Comparison of ENCODE assay signal across 8 cellular contexts in the genomic region with DNA sequence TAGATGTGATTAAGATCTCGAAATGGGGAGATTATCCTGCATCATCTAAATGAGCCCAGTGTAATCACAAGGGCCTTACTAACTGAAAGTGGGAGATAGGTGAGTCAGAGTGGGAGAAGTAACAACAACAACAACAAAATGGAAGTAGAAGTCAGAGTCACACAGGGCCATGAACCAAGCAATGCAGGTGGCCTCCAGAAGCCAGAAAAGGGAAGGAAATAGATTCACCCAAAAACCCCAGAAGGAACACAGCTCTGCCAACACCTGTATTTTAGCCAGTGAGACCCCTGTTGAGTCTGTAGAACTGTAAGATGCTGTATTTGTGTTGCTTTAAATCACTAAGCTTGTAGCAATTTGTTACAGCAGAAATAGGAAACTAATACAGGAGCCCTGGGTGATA. TPM values are rescaled to one million over a fixed set of nuclear protein-coding genes. Genes with fewer than 3 reads are reported as not detected.
DNase-seq lines count a peak whose midpoint lies in the region; ATAC-seq, FAIRE-seq and TF ChIP-seq lines count a peak whose summit lies in the region.

No MANE protein-coding gene starts in this region.

- FAIRE-seq in D721Med (lab: Jason Lieb, UNC) = no peak

- H3K9me3 Mint-ChIP-seq in activated T-helper 2 cell treated with anti-CD3 and anti-CD28 coated beads, Interferon-gamma antibody, Interleukin-2, Interleukin-4, amounts not matched to agents 10 μg/mL and 5 μg/mL and 100 μg/mL, durations not matched to agents 14 hours and 24 hours and 36 hours = no peaks in the 10 kb centered on the region
- no peaks in the 10 kb centered on the region for H3K9me3 Mint-ChIP-seq in osteocyte (ENCODE audit: unreplicated experiment)

- peak overlapping the region; percentile 98 for H3K27ac Mint-ChIP-seq in activated T-helper 2 cell treated with anti-CD3 and anti-CD28 coated beads, Interferon-gamma antibody, Interleukin-2, Interleukin-4, amounts not matched to agents 10 μg/mL and 5 μg/mL and 100 μg/mL, durations not matched to agents 14 hours and 24 hours and 36 hours
- H3K27ac Mint-ChIP-seq in osteocyte (ENCODE audit: unreplicated experiment) = peak overlapping the region; percentile 100

- no peak for DNase-seq in activated T-helper 2 cell treated with anti-CD3 and anti-CD28 coated beads, Interferon-gamma antibody, Interleukin-2, Interleukin-4, amounts not matched to agents 10 μg/mL and 5 μg/mL and 100 μg/mL, durations not matched to agents 14 hours and 24 hours and 36 hours (ENCODE audit: low spot score)
- DNase-seq in osteocyte (ENCODE audit: extremely low spot score, unreplicated experiment) (no peak), EL (no peak), D721Med (ENCODE audit: insufficient read length, low spot score) (no peak), NCI-H146 (lab: John Stamatoyannopoulos, UW) (no peak), C1 segment of cervical spinal cord (lab: John Stamatoyannopoulos, UW) (no peak)

- H3K4me1 Mint-ChIP-seq in activated T-helper 2 cell treated with anti-CD3 and anti-CD28 coated beads, Interferon-gamma antibody, Interleukin-2, Interleukin-4, amounts not matched to agents 10 μg/mL and 5 μg/mL and 100 μg/mL, durations not matched to agents 14 hours and 24 hours and 36 hours (ENCODE audit: low read depth) = peaks cover 50% of the 10 kb centered on the region
- H3K4me1 Mint-ChIP-seq in osteocyte (ENCODE audit: unreplicated experiment) = peaks cover 79% of the 10 kb centered on the region

- peak; percentile 36 for ATAC-seq in GM18870 (IDR thresholded peaks at IDR 0.05; ENCODE audit: unreplicated experiment)
- ATAC-seq in HG02884 (IDR thresholded peaks at IDR 0.05; ENCODE audit: unreplicated experiment) = peak; percentile 30

- TF ChIP-seq CTCF in osteocyte (IDR thresholded peaks at IDR 0.05) (no peak), D721Med (IDR thresholded peaks at IDR 0.05; ENCODE audit: insufficient read depth, missing control alignments) (no peak)

- H3K36me3 Mint-ChIP-seq in activated T-helper 2 cell treated with anti-CD3 and anti-CD28 coated beads, Interferon-gamma antibody, Interleukin-2, Interleukin-4, amounts not matched to agents 10 μg/mL and 5 μg/mL and 100 μg/mL, durations not matched to agents 14 hours and 24 hours and 36 hours (ENCODE audit: low read depth) = peaks cover 77% of the 10 kb centered on the region
- peaks cover 27% of the 10 kb centered on the region for H3K36me3 Mint-ChIP-seq in osteocyte (ENCODE audit: unreplicated experiment)

- peak overlapping the region; percentile 95 for H3K4me3 Mint-ChIP-seq in activated T-helper 2 cell treated with anti-CD3 and anti-CD28 coated beads, Interferon-gamma antibody, Interleukin-2, Interleukin-4, amounts not matched to agents 10 μg/mL and 5 μg/mL and 100 μg/mL, durations not matched to agents 14 hours and 24 hours and 36 hours (ENCODE audit: low read depth)
- no peak overlapping the region for H3K4me3 Mint-ChIP-seq in osteocyte (ENCODE audit: unreplicated experiment)

- intact Hi-C loops in activated T-helper 2 cell treated with anti-CD3 and anti-CD28 coated beads, Interferon-gamma antibody, Interleukin-2, Interleukin-4, amounts not matched to agents 10 μg/mL and 5 μg/mL and 100 μg/mL, durations not matched to agents 14 hours and 24 hours and 36 hours (cut with micrococcal nuclease) = loop anchor here (5.0 to 10.0 kb wide), 3 partner anchors 704 to 1104 kb away; no protein-coding TSS in a partner anchor

- no peaks in the 10 kb centered on the region for H3K27me3 Mint-ChIP-seq in activated T-helper 2 cell treated with anti-CD3 and anti-CD28 coated beads, Interferon-gamma antibody, Interleukin-2, Interleukin-4, amounts not matched to agents 10 μg/mL and 5 μg/mL and 100 μg/mL, durations not matched to agents 14 hours and 24 hours and 36 hours (ENCODE audit: low read depth)
- no peaks in the 10 kb centered on the region for H3K27me3 Mint-ChIP-seq in osteocyte (ENCODE audit: unreplicated experiment)

RNA-seq across cellular contexts. Expression of a gene that starts 4.1 kb away (rescaled TPM):
- 558 and 578 TPM in 2 replicates for total RNA-seq in activated T-helper 2 cell treated with anti-CD3 and anti-CD28 coated beads, Interferon-gamma antibody, Interleukin-2, Interleukin-4, amounts not matched to agents 10 μg/mL and 5 μg/mL and 100 μg/mL, durations not matched to agents 14 hours and 24 hours and 36 hours
- 161 and 169 TPM in 2 replicates for total RNA-seq in osteocyte

RNA-seq across cellular contexts. Expression of a gene that starts 21.3 kb away (rescaled TPM):
- 1.5 and 2.3 TPM in 2 replicates for total RNA-seq in activated T-helper 2 cell treated with anti-CD3 and anti-CD28 coated beads, Interferon-gamma antibody, Interleukin-2, Interleukin-4, amounts not matched to agents 10 μg/mL and 5 μg/mL and 100 μg/mL, durations not matched to agents 14 hours and 24 hours and 36 hours
- total RNA-seq in osteocyte = 0.52 and 0.83 TPM in 2 replicates

RNA-seq across cellular contexts. Expression of a gene that starts 24.2 kb away (rescaled TPM):
- not detected in 2 replicates for total RNA-seq in activated T-helper 2 cell treated with anti-CD3 and anti-CD28 coated beads, Interferon-gamma antibody, Interleukin-2, Interleukin-4, amounts not matched to agents 10 μg/mL and 5 μg/mL and 100 μg/mL, durations not matched to agents 14 hours and 24 hours and 36 hours
- total RNA-seq in osteocyte = not detected in 2 replicates

RNA-seq across cellular contexts. Expression of a gene that starts 32.8 kb away (rescaled TPM):
- not detected in 2 replicates for total RNA-seq in activated T-helper 2 cell treated with anti-CD3 and anti-CD28 coated beads, Interferon-gamma antibody, Interleukin-2, Interleukin-4, amounts not matched to agents 10 μg/mL and 5 μg/mL and 100 μg/mL, durations not matched to agents 14 hours and 24 hours and 36 hours
- total RNA-seq in osteocyte = not detected in 2 replicates

RNA-seq across cellular contexts. Expression of a gene that starts 58.8 kb away (rescaled TPM):
- not detected in 2 replicates for total RNA-seq in activated T-helper 2 cell treated with anti-CD3 and anti-CD28 coated beads, Interferon-gamma antibody, Interleukin-2, Interleukin-4, amounts not matched to agents 10 μg/mL and 5 μg/mL and 100 μg/mL, durations not matched to agents 14 hours and 24 hours and 36 hours
- not detected in 2 replicates for total RNA-seq in osteocyte
